ENCODE assay signal across 20 cellular contexts in the genomic region with DNA sequence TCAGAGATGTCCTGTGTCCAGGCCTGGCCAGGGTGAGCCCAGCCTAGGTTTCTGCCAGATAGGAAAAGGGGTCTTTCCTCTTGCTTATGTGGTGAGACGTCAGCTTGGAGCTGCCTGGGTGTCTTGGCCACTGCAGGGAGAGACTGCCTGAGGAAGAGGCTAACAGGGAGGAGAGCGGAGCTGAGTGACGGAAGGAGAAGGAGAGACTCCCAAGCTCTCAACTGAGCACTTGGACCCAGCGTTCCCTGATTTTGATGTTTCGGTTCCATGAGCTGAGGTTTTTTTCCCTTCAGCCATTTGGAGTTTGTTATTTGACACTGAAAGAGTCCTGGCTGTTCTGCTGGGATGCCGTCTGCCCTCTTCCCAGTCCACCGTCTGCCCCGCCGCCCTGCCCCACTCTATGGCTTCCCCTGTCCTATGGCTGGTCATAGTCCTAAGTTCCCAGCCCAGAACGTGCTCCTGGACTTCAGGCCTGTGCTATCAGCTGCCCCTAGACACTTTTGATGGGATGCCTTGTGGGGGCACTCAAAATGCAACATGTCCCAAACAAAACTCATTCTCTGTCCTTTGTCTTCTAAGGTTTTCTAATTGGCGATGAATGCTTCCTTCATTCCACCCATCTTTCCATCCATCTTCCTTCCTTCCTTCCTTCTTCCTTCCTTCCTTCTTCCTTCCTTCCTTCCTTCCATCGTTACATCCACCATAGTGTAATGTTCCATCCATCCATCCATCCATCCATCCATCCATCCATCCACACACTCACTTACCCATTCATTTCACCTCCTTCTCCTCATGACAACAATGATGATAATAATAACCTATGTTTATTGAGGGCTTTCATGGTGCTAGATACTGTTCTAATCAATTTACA. TPM values are rescaled to one million over a fixed set of nuclear protein-coding genes. Genes with fewer than 3 reads are reported as not detected.
A peak's percentile ranks its signal among the peaks of the same experiment; 100 is the strongest.
DNase-seq lines count a peak whose midpoint lies in the region; ATAC-seq and TF ChIP-seq lines count a peak whose summit lies in the region.
"Had no signal": no experiment of that assay in that cellular context is flagged by ENCODE, and none has a peak within 500 bp of the region (broad histone marks: within the 10 kb centered on the region; RNA-seq: fewer than 3 reads in every experiment).

No MANE protein-coding gene starts in this region.

- H3K27me3 ChIP-seq in cardiac muscle cell (no peaks in the 10 kb centered on the region), WERI-Rb-1 (ENCODE audit: insufficient read depth, low read depth, severe bottlenecking) (no peaks in the 10 kb centered on the region), aorta (ENCODE audit: control insufficient read depth in 1 of 2, insufficient read depth in 2 of 2, low read length in 1 of 2) (no peaks in the 10 kb centered on the region)

- 83 to 91% methylated on average over 12 of the region's 12 CpGs for WGBS in aorta, 2 donors

- intact Hi-C loops in Right ventricle myocardium inferior (cut with DNase I) (no loop called here), aorta (cut with DNase I) (no loop called here)

- H3K9me3 Mint-ChIP-seq in nephron: no peaks in the 10 kb centered on the region
- H3K9me3 Mint-ChIP-seq: HFFc6 had no signal

- no peak overlapping the region for H3K4me3 ChIP-seq in cardiac muscle cell
- no peak overlapping the region for H3K4me3 ChIP-seq in WERI-Rb-1 (ENCODE audit: low read depth, low read length)
- no peak overlapping the region for H3K4me3 ChIP-seq in aorta (ENCODE audit: low read length in 2 of 2)
- H3K4me3 ChIP-seq: GM12878, GM23338, SJSA1 had no signal

- H3K9me3 ChIP-seq in cardiac muscle cell (ENCODE audit: low read depth): no peaks in the 10 kb centered on the region
- no peaks in the 10 kb centered on the region for H3K9me3 ChIP-seq in WERI-Rb-1 (ENCODE audit: severe bottlenecking)
- no peaks in the 10 kb centered on the region for H3K9me3 ChIP-seq in aorta (ENCODE audit: control insufficient read depth, low read length)
- H3K9me3 ChIP-seq: SJSA1 had no signal

- H3K4me3 Mint-ChIP-seq in nephron: no peak overlapping the region
- H3K4me3 Mint-ChIP-seq: GM23338, HFFc6 had no signal

- peak overlapping the region in 2 of 3 experiments; percentile 1 to 26 for H3K27ac Mint-ChIP-seq in nephron
- H3K27ac Mint-ChIP-seq: GM23338, HFFc6 had no signal

- ATAC-seq in Right ventricle myocardium inferior (no peak), aorta (ENCODE audit: low FRiP score) (no peak), HG02885 (IDR thresholded peaks at IDR 0.05; ENCODE audit: poor library complexity, unreplicated experiment) (no peak), HG02870 (IDR thresholded peaks at IDR 0.05; ENCODE audit: unreplicated experiment) (no peak)
- ATAC-seq: GM12878, GM23338 had no signal

- H3K27me3 Mint-ChIP-seq in nephron (ENCODE audit: low read depth): peaks cover 37% of the 10 kb centered on the region

- no peaks in the 10 kb centered on the region for H3K36me3 ChIP-seq in cardiac muscle cell
- H3K36me3 ChIP-seq in WERI-Rb-1: no peaks in the 10 kb centered on the region
- no peaks in the 10 kb centered on the region for H3K36me3 ChIP-seq in aorta (ENCODE audit: control insufficient read depth in 1 of 2, insufficient read depth in 2 of 2, low read length in 1 of 2)
- H3K36me3 ChIP-seq: SJSA1 had no signal

- H3K27ac ChIP-seq in cardiac muscle cell (peak overlapping the region; percentile 10), WERI-Rb-1 (0 out of 2 replicates have a peak overlapping the region, but pooled peaks have one; percentile 11), aorta (ENCODE audit: low read depth in 1 of 2, low read length in 2 of 2) (no peak overlapping the region)
- H3K27ac ChIP-seq: C4-2B, SJSA1 had no signal

- H3K4me1 ChIP-seq in cardiac muscle cell (ENCODE audit: low read depth): peaks cover 15% of the 10 kb centered on the region
- H3K4me1 ChIP-seq in aorta (ENCODE audit: control insufficient read depth in 1 of 2, insufficient read depth in 2 of 2, low read length in 2 of 2): no peaks in the 10 kb centered on the region
- H3K4me1 ChIP-seq: SJSA1 had no signal

- TF ChIP-seq CTCF in cardiac muscle cell (IDR thresholded peaks at IDR 0.05; ENCODE audit: low read depth, low read length): no peak
- no peak for TF ChIP-seq CTCF in WERI-Rb-1 (IDR thresholded peaks at IDR 0.05; ENCODE audit: low read depth, low read length)
- TF ChIP-seq CTCF in nephron (IDR thresholded peaks at IDR 0.05; ENCODE audit: unreplicated experiment in 3 of 3): no peak

- H3K36me3 Mint-ChIP-seq in nephron (ENCODE audit: low read depth): no peaks in the 10 kb centered on the region

- DNase-seq in cardiac muscle cell (ENCODE audit: low read depth in 1 of 2, low spot score in 1 of 2) (no peak), Right ventricle myocardium inferior (ENCODE audit: missing footprints) (no peak), WERI-Rb-1 (no peak), aorta (peak; percentile 17 to 69)
- DNase-seq: DMS 273 treated with DMSO at 0.1 percent for 48 hours, GDM1, HFFc6, Karpas-422, MM.1S, NCI-H1105, NCI-H187, NCI-H526 treated with DMSO at 0.1 percent for 48 hours, RPMI8226 had no signal

- H3K4me1 Mint-ChIP-seq in nephron: peaks cover 37% of the 10 kb centered on the region
- H3K4me1 Mint-ChIP-seq: GM23338 had no signal

RNA-seq across cellular contexts. Expression of a gene that starts 20.3 kb away (rescaled TPM):
- total RNA-seq in cardiac muscle cell (145 and 174 TPM in 2 replicates), Right ventricle myocardium inferior (155 TPM), aorta (10 to 100 TPM; 46.0 to 49.1 TPM)
- polyA plus RNA-seq in cardiac muscle cell (222 and 264 TPM in 2 replicates), aorta (10 to 100 TPM; 65.7 to 84.3 TPM)

Comparison
In these comparisons a context has a peak if more than half of its experiments do, and no peak if none do; other contexts are left out.
1. DNase-seq: peak in aorta (2 of 2); none in cardiac muscle cell (0 of 2), Right ventricle myocardium inferior (single experiment) and WERI-Rb-1 (single experiment).
2. H3K27ac ChIP-seq: peak in cardiac muscle cell (single experiment) and WERI-Rb-1 (single experiment); none in aorta (0 of 2).